Comparison of ENCODE assay signal across 9 cellular contexts in the genomic region with DNA sequence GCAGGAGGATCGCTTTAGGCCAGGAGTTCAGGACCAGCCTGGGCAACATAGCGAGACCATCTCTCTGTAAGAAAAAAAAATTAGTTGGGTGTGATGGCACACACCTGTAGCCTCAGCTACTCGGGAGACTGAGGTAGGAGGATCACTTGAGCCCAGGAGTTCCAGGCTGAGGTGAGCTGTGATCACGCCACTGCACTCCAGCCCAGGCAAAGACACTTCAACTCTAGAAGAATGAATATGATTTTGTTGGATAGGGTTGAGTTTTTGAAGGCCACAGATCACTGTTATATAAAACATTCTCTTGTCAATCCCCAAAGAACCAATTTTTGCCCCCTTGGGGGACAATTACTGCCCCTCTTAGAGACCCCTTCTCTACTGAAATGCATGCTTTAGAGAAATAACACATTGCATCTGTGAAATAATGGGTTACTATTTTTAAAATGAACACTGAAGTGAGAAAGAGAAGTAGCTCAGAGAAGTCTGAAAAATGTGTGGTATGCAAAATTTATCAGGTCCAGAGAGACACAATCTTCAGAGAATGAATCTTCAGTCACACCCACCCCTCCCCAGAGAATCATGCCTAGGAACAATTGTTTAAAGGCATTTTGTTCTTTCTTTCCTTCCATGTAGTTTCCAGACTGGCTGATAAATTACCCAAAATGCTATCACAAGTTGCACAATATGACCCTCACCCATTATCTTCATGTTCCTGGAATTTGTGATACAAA. TPM values are rescaled to one million over a fixed set of nuclear protein-coding genes. Genes with fewer than 3 reads are reported as not detected.
A peak's percentile ranks its signal among the peaks of the same experiment; 100 is the strongest.
DNase-seq lines count a peak whose midpoint lies in the region; ATAC-seq, FAIRE-seq and TF ChIP-seq lines count a peak whose summit lies in the region.
"Had no signal": no experiment of that assay in that cellular context is flagged by ENCODE, and none has a peak within 500 bp of the region (broad histone marks: within the 10 kb centered on the region; RNA-seq: fewer than 3 reads in every experiment).

No MANE protein-coding gene starts in this region.

- ATAC-seq in GM18502 (IDR thresholded peaks at IDR 0.05; ENCODE audit: poor library complexity, unreplicated experiment) (peak; percentile 84), GM21526 (IDR thresholded peaks at IDR 0.05; ENCODE audit: low FRiP score, unreplicated experiment) (peak; percentile 72), HG03196 (IDR thresholded peaks at IDR 0.05; ENCODE audit: unreplicated experiment) (peak; percentile 87)

- H3K27ac Mint-ChIP-seq in osteocyte (ENCODE audit: unreplicated experiment): no peak overlapping the region

- FAIRE-seq in H54 (lab: Jason Lieb, UNC): no peak

- no peaks in the 10 kb centered on the region for H3K36me3 Mint-ChIP-seq in osteocyte (ENCODE audit: unreplicated experiment)

- H3K27me3 Mint-ChIP-seq in osteocyte (ENCODE audit: unreplicated experiment): no peaks in the 10 kb centered on the region

- TF ChIP-seq CTCF in fibroblast of the aortic adventitia (IDR thresholded peaks at IDR 0.05; ENCODE audit: insufficient read depth, low read length) (no peak), osteocyte (IDR thresholded peaks at IDR 0.05) (no peak)

- no peaks in the 10 kb centered on the region for H3K9me3 Mint-ChIP-seq in osteocyte (ENCODE audit: unreplicated experiment)

- DNase-seq in fibroblast of the aortic adventitia (ENCODE audit: low read depth) (peak; percentile 62), H54 (ENCODE audit: insufficient read length, low spot score) (no peak), DMS 273 treated with DMSO at 0.1 percent for 48 hours (lab: John Stamatoyannopoulos, UW) (no peak), osteocyte (ENCODE audit: extremely low spot score, unreplicated experiment) (no peak)
- no peak for DNase-seq in stimulated activated naive CD4-positive, alpha-beta T cell treated with Interleukin-2 at 50 U/mL for 16 hours (lab: John Stamatoyannopoulos, UW)
- DNase-seq: DND-41 had no signal

- no peak overlapping the region for H3K4me3 Mint-ChIP-seq in osteocyte (ENCODE audit: unreplicated experiment)

- H3K4me3 ChIP-seq in fibroblast of the aortic adventitia (ENCODE audit: low read depth, low read length): no peak overlapping the region

- TF ChIP-seq POLR2A in H54 (IDR thresholded peaks at IDR 0.05; ENCODE audit: low read depth, low read length): no peak

- H3K4me1 Mint-ChIP-seq in osteocyte (ENCODE audit: unreplicated experiment): peaks cover 5% of the 10 kb centered on the region

RNA-seq across cellular contexts. Expression of a gene that starts 42.7 kb away (rescaled TPM):
- total RNA-seq in fibroblast of the aortic adventitia (ENCODE audit: low replicate concordance) (30.0 and 30.6 TPM in 2 replicates), osteocyte (20.5 and 23.9 TPM in 2 replicates)

RNA-seq across cellular contexts. Expression of a gene that starts 42.7 kb away (rescaled TPM):
- total RNA-seq in fibroblast of the aortic adventitia (ENCODE audit: low replicate concordance) (15.2 and 21.1 TPM in 2 replicates), osteocyte (16.0 and 17.8 TPM in 2 replicates)

RNA-seq across cellular contexts. Expression of a gene that starts 52.3 kb away (rescaled TPM):
- total RNA-seq in fibroblast of the aortic adventitia (ENCODE audit: low replicate concordance) (25.5 and 153 TPM in 2 replicates), osteocyte (4.5 and 5.9 TPM in 2 replicates)
